ENCODE assay signal across 27 cellular contexts in genomic region chr16:5906351-5906750, GRCh38.
"Had no signal": no experiment of that assay in that cellular context is flagged by ENCODE, and none has a peak within 500 bp of the region (broad histone marks: within the 10 kb centered on the region; RNA-seq: fewer than 3 reads in every experiment).

No MANE protein-coding gene starts in this region.

- H3K27ac Mint-ChIP-seq: IgD-negative memory B cell had no signal

- H3K36me3 ChIP-seq: SJCRH30 had no signal

- H3K27me3 Mint-ChIP-seq: IgD-negative memory B cell had no signal

- H3K4me1 Mint-ChIP-seq: IgD-negative memory B cell had no signal

- H3K4me1 ChIP-seq: SJCRH30 had no signal

- DNase-seq: Kasumi-1, MV-4-11, NCI-H1048, NCI-H1105, NCI-H1417, NCI-H146, NCI-H1694 treated with DMSO at 0.1 percent for 48 hours, NCI-H1930, NCI-H2081, NCI-H2107, NCI-H2227 treated with DMSO at 0.1 percent for 48 hours, NCI-H446, NCI-H510A, NCI-H524 treated with DMSO at 0.1 percent for 48 hours, NCI-H69, NCI-H774, SHP77 treated with DMSO at 0.1 percent for 48 hours, SJCRH30 had no signal

- H3K9me3 ChIP-seq: SJCRH30 had no signal

- H3K4me2 ChIP-seq: KMS-11 had no signal

- H3K4me3 ChIP-seq: K562, SJCRH30 had no signal

- H3K9ac ChIP-seq: KMS-11 had no signal

- H3K27me3 ChIP-seq: SJCRH30 had no signal

- H3K27ac ChIP-seq: HL-60, KMS-11, RWPE1, SJCRH30 had no signal

- ATAC-seq: K562, Right ventricle myocardium inferior, SK-N-SH treated with all-trans-retinoic acid at 6 μM for 48 hours had no signal

- FAIRE-seq: HTR-8/SVneo, K562, RCC 7860 had no signal

- H3K4me3 Mint-ChIP-seq: IgD-negative memory B cell had no signal
